Comparison of ENCODE assay signal across 8 cellular contexts in genomic region chr4:82900335-82901128, GRCh38. TPM values are rescaled to one million over a fixed set of nuclear protein-coding genes. Genes with fewer than 3 reads are reported as not detected.
DNase-seq lines count a peak whose midpoint lies in the region; ATAC-seq and TF ChIP-seq lines count a peak whose summit lies in the region.

TSS of gene THAP9 (plus strand) at chr4:82900735. CDS start at chr4:82900803, 68 bp downstream.

- no peaks in the 10 kb centered on the region for H3K9me3 Mint-ChIP-seq in CD8-positive, alpha-beta T cell
- no peaks in the 10 kb centered on the region for H3K9me3 Mint-ChIP-seq in activated CD4-positive, alpha-beta memory T cell treated with anti-CD3 and anti-CD28 coated beads for 36 hours

- H3K27me3 Mint-ChIP-seq in CD8-positive, alpha-beta T cell (ENCODE audit: low read depth): no peaks in the 10 kb centered on the region
- no peaks in the 10 kb centered on the region for H3K27me3 Mint-ChIP-seq in activated CD4-positive, alpha-beta memory T cell treated with anti-CD3 and anti-CD28 coated beads for 36 hours

- peaks cover 18% of the 10 kb centered on the region for H3K36me3 Mint-ChIP-seq in CD8-positive, alpha-beta T cell
- H3K36me3 Mint-ChIP-seq in activated CD4-positive, alpha-beta memory T cell treated with anti-CD3 and anti-CD28 coated beads for 36 hours: peaks cover 22% of the 10 kb centered on the region

- H3K9me3 ChIP-seq in CD8-positive, alpha-beta T cell (ENCODE audit: low read length): no peaks in the 10 kb centered on the region
- H3K9me3 ChIP-seq in right lobe of liver: no peaks in the 10 kb centered on the region

- no peak within 1 kb of the TSS for H3K4me3 Mint-ChIP-seq in CD8-positive, alpha-beta T cell
- no peak within 1 kb of the TSS for H3K4me3 Mint-ChIP-seq in activated CD4-positive, alpha-beta memory T cell treated with anti-CD3 and anti-CD28 coated beads for 36 hours

- peak within 1 kb of the TSS; percentile 99 for H3K27ac ChIP-seq in CD8-positive, alpha-beta T cell (ENCODE audit: low read depth, low read length)
- peak within 1 kb of the TSS; percentile 97 for H3K27ac ChIP-seq in right lobe of liver

- intact Hi-C loops in CD8-positive, alpha-beta T cell (cut with DNase I, micrococcal nuclease): loop anchor here (1.0 to 5.0 kb wide), 11 partner anchors 9 to 613 kb away; partner anchors contain the start of genes COPS4 (in 2 of the 2), SEC31A (in 2 of the 2), COQ2 (in 1 of the 2) and ENOPH1 (in 1 of the 2)
- intact Hi-C loops in activated CD4-positive, alpha-beta memory T cell treated with anti-CD3 and anti-CD28 coated beads for 36 hours (cut with micrococcal nuclease): loop anchor here (1.0 to 10.0 kb wide), 12 partner anchors 9 to 1406 kb away; partner anchors contain the start of genes COQ2, ENOPH1, HELQ and HNRNPDL
- intact Hi-C loops in right lobe of liver (cut with DNase I): loop anchor here in 1 of 2 donors (10.0 kb wide), 1 partner anchor 104 kb away; no protein-coding TSS in a partner anchor

- WGBS in right lobe of liver (ENCODE audit: insufficient coverage, low coverage, low lambda C conversion rate, missing lambda C conversion rate): 0% methylated on average over 15 of the region's 69 CpGs

- CTCF ChIA-PET in CD8-positive, alpha-beta T cell (lab: Charles Lee): interaction anchor here (1.1 to 2.6 kb wide), 7 partner anchors 9 to 553 kb away, joined by 3 to 8 read pairs (median 4); partner anchors contain the start of gene LIN54
- CTCF ChIA-PET in activated CD4-positive, alpha-beta memory T cell treated with anti-CD3 and anti-CD28 coated beads for 36 hours (lab: Charles Lee): interaction anchor here (1.1 to 2.6 kb wide), 7 partner anchors 9 to 134 kb away, joined by 3 to 11 read pairs (median 5); partner anchors contain the start of gene COPS4

- H3K36me3 ChIP-seq in CD8-positive, alpha-beta T cell (ENCODE audit: insufficient read depth, low read length): no peaks in the 10 kb centered on the region
- peaks cover 0 to 7% (median 0%) of the 10 kb centered on the region in 4 donors for H3K36me3 ChIP-seq in right lobe of liver

- peaks cover 21% of the 10 kb centered on the region for H3K4me1 Mint-ChIP-seq in CD8-positive, alpha-beta T cell (ENCODE audit: low read depth)
- peaks cover 36% of the 10 kb centered on the region for H3K4me1 Mint-ChIP-seq in activated CD4-positive, alpha-beta memory T cell treated with anti-CD3 and anti-CD28 coated beads for 36 hours (ENCODE audit: low read depth)

- H3K4me3 ChIP-seq in CD8-positive, alpha-beta T cell (ENCODE audit: low read depth, low read length): peak within 1 kb of the TSS; percentile 84
- H3K4me3 ChIP-seq in right lobe of liver: peak within 1 kb of the TSS; percentile 58 to 73 (median 71)

- TF ChIP-seq CTCF in CD8-positive, alpha-beta T cell (IDR thresholded peaks at IDR 0.05): no peak
- no peak for TF ChIP-seq CTCF in right lobe of liver (IDR thresholded peaks at IDR 0.05)

- DNase-seq in CD8-positive, alpha-beta T cell: peak; percentile 95 to 99 (median 97)
- DNase-seq in NCI-H82 (lab: John Stamatoyannopoulos, UW) (peak; percentile 99), ecto neural progenitor cell (ENCODE audit: low spot score) (peak; percentile 98), right lobe of liver (peak; percentile 99)
- DNase-seq in activated CD4-positive, alpha-beta memory T cell treated with anti-CD3 and anti-CD28 coated beads for 36 hours: peak; percentile 99
- peak; percentile 99 for DNase-seq in stimulated activated CD4-positive, alpha-beta T cell treated with anti-CD3 and anti-CD28 coated beads, Interleukin-4, amount 100 ng/mL, for 24 hours

- H3K4me1 ChIP-seq in CD8-positive, alpha-beta T cell (ENCODE audit: insufficient read depth, low read length): peaks cover 30% of the 10 kb centered on the region
- peaks cover 0 to 16% (median 6%) of the 10 kb centered on the region in 4 donors for H3K4me1 ChIP-seq in right lobe of liver

- no peaks in the 10 kb centered on the region for H3K27me3 ChIP-seq in CD8-positive, alpha-beta T cell (ENCODE audit: insufficient read depth, low read length)
- no peaks in the 10 kb centered on the region for H3K27me3 ChIP-seq in right lobe of liver

- ATAC-seq in CD8-positive, alpha-beta T cell: peak; percentile 88
- ATAC-seq in GM19455 (IDR thresholded peaks at IDR 0.05; ENCODE audit: unreplicated experiment) (peak; percentile 90), HG03575 (IDR thresholded peaks at IDR 0.05; ENCODE audit: extremely low read depth, insufficient number of reproducible peaks, low FRiP score, unreplicated experiment) (peak; percentile 62), right lobe of liver (peak; percentile 94 to 98 (median 96))

- H3K27ac Mint-ChIP-seq in CD8-positive, alpha-beta T cell: no peak within 1 kb of the TSS
- no peak within 1 kb of the TSS for H3K27ac Mint-ChIP-seq in activated CD4-positive, alpha-beta memory T cell treated with anti-CD3 and anti-CD28 coated beads for 36 hours

- peak; percentile 62 for TF ChIP-seq POLR2A in right lobe of liver (IDR thresholded peaks at IDR 0.05)

- POLR2A ChIA-PET in CD8-positive, alpha-beta T cell (lab: Charles Lee): interaction anchor here (0.6 to 3.0 kb wide), 10 partner anchors 10 to 555 kb away, joined by 3 to 28 read pairs (median 4); partner anchors contain the start of genes COPS4, HELQ, LIN54 and MRPS18C
- POLR2A ChIA-PET in activated CD4-positive, alpha-beta memory T cell treated with anti-CD3 and anti-CD28 coated beads for 36 hours (lab: Charles Lee): interaction anchor here (1.0 to 3.9 kb wide), 9 partner anchors 9 to 471 kb away, joined by 3 to 21 read pairs (median 4); partner anchors contain the start of genes COPS4 and SEC31A

RNA-seq across cellular contexts. Expression of gene THAP9, which starts in this region (rescaled TPM):
- total RNA-seq in CD8-positive, alpha-beta T cell: 1 to 10 TPM; 5.2 to 7.3 TPM
- 1 to 10 TPM; 2.3 to 2.4 TPM for total RNA-seq in activated CD4-positive, alpha-beta memory T cell treated with anti-CD3 and anti-CD28 coated beads for 36 hours
- 1 to 10 TPM in 5 of 6 experiments, under 1 TPM in 1; 0.92 to 3.8 (median 3.0) TPM for total RNA-seq in right lobe of liver

Comparison
In these comparisons a context has a peak if more than half of its experiments do, and no peak if none do; other contexts are left out.
1. Peak in every context shown above with its lines: DNase-seq, ATAC-seq, H3K4me3 ChIP-seq and H3K27ac ChIP-seq.